In genomic region chr11:113193894-113194293, GRCh38 we compare ENCODE assay signal across 11 cellular contexts.
DNase-seq lines count a peak whose midpoint lies in the region; TF ChIP-seq lines count a peak whose summit lies in the region.
"Had no signal": no experiment of that assay in that cellular context is flagged by ENCODE, and none has a peak within 500 bp of the region (broad histone marks: within the 10 kb centered on the region; RNA-seq: fewer than 3 reads in every experiment).

No MANE protein-coding gene starts in this region.

- H3K4me3 ChIP-seq in HEK293 (ENCODE audit: low read depth, low read length) (no peak overlapping the region), SK-N-MC (peak overlapping the region; percentile 46), fibroblast of the aortic adventitia (ENCODE audit: low read depth, low read length) (no peak overlapping the region), stomach (no peak overlapping the region)
- H3K4me3 ChIP-seq: breast epithelium, tibial nerve had no signal

- 29 to 55% (median 42%) methylated on average over 5 of the region's 5 CpGs for WGBS in stomach, 5 donors

- H3K27ac Mint-ChIP-seq in activated T-helper 1 cell treated with anti-CD3 and anti-CD28 coated beads, Interleukin-12 subunit alpha, Interleukin-12 subunit beta, Interleukin-2, Interleukin-4 antibody, amounts not matched to agents 30 ng/mL and 10 ng/mL and 1 ng/mL, durations not matched to agents 14 hours and 24 hours and 36 hours = no peak overlapping the region

- POLR2A ChIA-PET in HEK293 (lab: Yijun Ruan, JAX) = no interaction called here

- H3K4me3 Mint-ChIP-seq in activated T-helper 1 cell treated with anti-CD3 and anti-CD28 coated beads, Interleukin-12 subunit alpha, Interleukin-12 subunit beta, Interleukin-2, Interleukin-4 antibody, amounts not matched to agents 30 ng/mL and 10 ng/mL and 1 ng/mL, durations not matched to agents 14 hours and 24 hours and 36 hours = no peak overlapping the region

- DNase-seq in SK-N-MC (ENCODE audit: low read depth, low spot score) = no peak
- peak; percentile 53 for DNase-seq in fibroblast of the aortic adventitia (ENCODE audit: low read depth)
- DNase-seq in stomach = peak; percentile 50
- no peak for DNase-seq in activated T-helper 1 cell treated with anti-CD3 and anti-CD28 coated beads, Interleukin-12 subunit alpha, Interleukin-12 subunit beta, Interleukin-2, Interleukin-4 antibody, amounts not matched to agents 30 ng/mL and 10 ng/mL and 1 ng/mL, durations not matched to agents 14 hours and 24 hours and 36 hours (ENCODE audit: low spot score)
- no peak for DNase-seq in erythroblast (lab: John Stamatoyannopoulos, UW)
- DNase-seq in effector CD8-positive, alpha-beta T cell (lab: John Stamatoyannopoulos, UW) = no peak
- no peak for DNase-seq in NCI-H1048 (lab: John Stamatoyannopoulos, UW)
- DNase-seq: activated effector memory CD4-positive, alpha-beta T cell treated with Interleukin-2 at 50 U/mL for 16 hours had no signal

- no peaks in the 10 kb centered on the region for H3K4me1 Mint-ChIP-seq in activated T-helper 1 cell treated with anti-CD3 and anti-CD28 coated beads, Interleukin-12 subunit alpha, Interleukin-12 subunit beta, Interleukin-2, Interleukin-4 antibody, amounts not matched to agents 30 ng/mL and 10 ng/mL and 1 ng/mL, durations not matched to agents 14 hours and 24 hours and 36 hours (ENCODE audit: low read depth)

- CTCF ChIA-PET in HEK293 (lab: Yijun Ruan, JAX) = interaction anchor here (0.5 kb wide), 1 partner anchor 410 kb away, joined by 4 read pairs; no protein-coding TSS in a partner anchor

- intact Hi-C loops in stomach (cut with DNase I; ENCODE audit: low total_unique reads) = no loop called here
- intact Hi-C loops in activated T-helper 1 cell treated with anti-CD3 and anti-CD28 coated beads, Interleukin-12 subunit alpha, Interleukin-12 subunit beta, Interleukin-2, Interleukin-4 antibody, amounts not matched to agents 30 ng/mL and 10 ng/mL and 1 ng/mL, durations not matched to agents 14 hours and 24 hours and 36 hours (cut with micrococcal nuclease) = no loop called here

- no peak for TF ChIP-seq POLR2A in stomach (IDR thresholded peaks at IDR 0.05)
- no peak for TF ChIP-seq POLR2A in erythroblast (IDR thresholded peaks at IDR 0.05; ENCODE audit: low read length)

- H3K27me3 ChIP-seq in stomach = no peaks in the 10 kb centered on the region
- H3K27me3 ChIP-seq: breast epithelium, tibial nerve had no signal

- H3K4me1 ChIP-seq in HEK293 (ENCODE audit: control insufficient read depth, insufficient read depth, low read length) (peaks cover 13% of the 10 kb centered on the region), stomach (peaks cover 3 to 29% (median 12%) of the 10 kb centered on the region in 4 donors)
- H3K4me1 ChIP-seq: breast epithelium had no signal

- H3K27me3 Mint-ChIP-seq in activated T-helper 1 cell treated with anti-CD3 and anti-CD28 coated beads, Interleukin-12 subunit alpha, Interleukin-12 subunit beta, Interleukin-2, Interleukin-4 antibody, amounts not matched to agents 30 ng/mL and 10 ng/mL and 1 ng/mL, durations not matched to agents 14 hours and 24 hours and 36 hours (ENCODE audit: insufficient read depth) = peaks cover 7% of the 10 kb centered on the region

- no peak for TF ChIP-seq CTCF in HEK293 (tag by site-specific recombination; IDR thresholded peaks at IDR 0.05)
- TF ChIP-seq CTCF in fibroblast of the aortic adventitia (IDR thresholded peaks at IDR 0.05; ENCODE audit: insufficient read depth, low read length) = no peak
- TF ChIP-seq CTCF in stomach (IDR thresholded peaks at IDR 0.05) = no peak

- TF ChIP-seq EP300 in stomach (IDR thresholded peaks at IDR 0.05) = no peak

- H3K36me3 ChIP-seq in HEK293 (ENCODE audit: control insufficient read depth in 2 of 2, insufficient read depth in 1 of 2, low read length in 2 of 2) (no peaks in the 10 kb centered on the region), SK-N-MC (ENCODE audit: insufficient read depth, low read length) (no peaks in the 10 kb centered on the region), stomach (no peaks in the 10 kb centered on the region)
- H3K36me3 ChIP-seq: breast epithelium, tibial nerve had no signal

- H3K9me3 ChIP-seq in HEK293 (ENCODE audit: control insufficient read depth, insufficient read depth, low read depth, low read length) (no peaks in the 10 kb centered on the region), SK-N-MC (ENCODE audit: low read depth, low read length) (no peaks in the 10 kb centered on the region), stomach (no peaks in the 10 kb centered on the region)
- H3K9me3 ChIP-seq: breast epithelium, tibial nerve had no signal

- H3K27ac ChIP-seq in HEK293 (ENCODE audit: extremely low read depth, low read depth, low read length) = no peak overlapping the region
- H3K27ac ChIP-seq in SK-N-MC = peak overlapping the region; percentile 83
- H3K27ac ChIP-seq in stomach = no peak overlapping the region

- no peaks in the 10 kb centered on the region for H3K36me3 Mint-ChIP-seq in activated T-helper 1 cell treated with anti-CD3 and anti-CD28 coated beads, Interleukin-12 subunit alpha, Interleukin-12 subunit beta, Interleukin-2, Interleukin-4 antibody, amounts not matched to agents 30 ng/mL and 10 ng/mL and 1 ng/mL, durations not matched to agents 14 hours and 24 hours and 36 hours (ENCODE audit: low read depth)

- H3K9me3 Mint-ChIP-seq in activated T-helper 1 cell treated with anti-CD3 and anti-CD28 coated beads, Interleukin-12 subunit alpha, Interleukin-12 subunit beta, Interleukin-2, Interleukin-4 antibody, amounts not matched to agents 30 ng/mL and 10 ng/mL and 1 ng/mL, durations not matched to agents 14 hours and 24 hours and 36 hours = no peaks in the 10 kb centered on the region

- H3K9ac ChIP-seq in SK-N-MC (ENCODE audit: insufficient read length) = no peak overlapping the region

TF ChIP-seq in HEK293, 187 proteins besides CTCF, POLR2A, EP300 and RAD21 (continues in another document):
- no peak for TF ChIP-seq ZNF639 (tag by site-specific recombination; IDR thresholded peaks at IDR 0.05)
- no peak for TF ChIP-seq ZBTB26 (tag by site-specific recombination; optimal IDR thresholded peaks at IDR 0.05)
- peak; percentile 49 for TF ChIP-seq PRDM10 (tag by site-specific recombination; IDR thresholded peaks at IDR 0.05)
- TF ChIP-seq ZSCAN30 (tag by site-specific recombination; IDR thresholded peaks at IDR 0.05) = 0 out of 2 replicates have a peak, but pooled peaks have one; percentile 16
- peak; percentile 37; the same call in 1 of the 2 replicates for TF ChIP-seq FEZF1 (tag by site-specific recombination; IDR thresholded peaks at IDR 0.05)
- no peak for TF ChIP-seq ZNF785 (tag by site-specific recombination; IDR thresholded peaks at IDR 0.05)
- no peak for TF ChIP-seq ZNF645 (tag by site-specific recombination; IDR thresholded peaks at IDR 0.05)

Comparison
In these comparisons a context has a peak if more than half of its experiments do, and no peak if none do; other contexts are left out.
1. DNase-seq: peak in fibroblast of the aortic adventitia (single experiment) and stomach (single experiment); none in SK-N-MC (single experiment), activated T-helper 1 cell treated with anti-CD3 and anti-CD28 coated beads, Interleukin-12 subunit alpha, Interleukin-12 subunit beta, Interleukin-2, Interleukin-4 antibody, amounts not matched to agents 30 ng/mL and 10 ng/mL and 1 ng/mL, durations not matched to agents 14 hours and 24 hours and 36 hours (single experiment), erythroblast (0 of 2), effector CD8-positive, alpha-beta T cell (single experiment) and NCI-H1048 (single experiment).